ENCODE assay signal across 15 cellular contexts in the genomic region with DNA sequence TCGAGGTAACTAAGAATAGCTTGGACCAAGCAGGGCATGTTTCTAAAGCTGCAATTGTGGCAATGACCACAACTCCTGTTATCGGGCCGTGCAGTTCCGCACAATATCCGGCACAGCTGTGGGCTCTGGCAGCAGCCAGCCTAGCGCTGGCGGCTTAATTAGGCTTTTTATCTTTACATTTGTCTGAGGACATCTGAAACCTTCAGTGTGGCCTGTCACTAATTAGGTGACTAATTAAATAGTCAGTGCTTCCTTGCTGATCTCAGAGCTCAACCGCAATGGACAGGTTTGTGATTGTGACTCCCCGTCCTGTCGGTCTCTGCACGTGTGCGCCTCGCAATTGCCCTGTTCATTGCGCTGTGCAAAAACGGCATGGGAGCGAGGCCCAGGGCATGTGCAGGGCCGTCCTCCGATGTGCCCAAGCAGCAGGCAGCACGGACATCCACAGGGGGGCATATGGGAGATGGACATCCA.
A peak's percentile ranks its signal among the peaks of the same experiment; 100 is the strongest.
DNase-seq lines count a peak whose midpoint lies in the region; ATAC-seq, FAIRE-seq and TF ChIP-seq lines count a peak whose summit lies in the region.
"Had no signal": no experiment of that assay in that cellular context is flagged by ENCODE, and none has a peak within 500 bp of the region (broad histone marks: within the 10 kb centered on the region; RNA-seq: fewer than 3 reads in every experiment).

No MANE protein-coding gene starts in this region.

- no peak overlapping the region for H4K8ac ChIP-seq in trophoblast cell (ENCODE audit: low read depth, low read length)

- H4K12ac ChIP-seq in trophoblast cell (ENCODE audit: low read depth, low read length) = no peak overlapping the region

- no peaks in the 10 kb centered on the region for H3K4me1 ChIP-seq in trophoblast cell (ENCODE audit: control insufficient read depth in 1 of 2, insufficient read depth in 2 of 2, low read length in 2 of 2)

- H3K27ac ChIP-seq in trophoblast cell (ENCODE audit: low read depth, low read length) = no peak overlapping the region
- no peak overlapping the region for H3K27ac ChIP-seq in RWPE1
- H3K27ac ChIP-seq: ovary had no signal

- H3K36me3 ChIP-seq in trophoblast cell (ENCODE audit: control insufficient read depth in 1 of 2, insufficient read depth in 2 of 2, low read length in 2 of 2) = no peaks in the 10 kb centered on the region
- H3K36me3 ChIP-seq: ovary had no signal

- H2AK5ac ChIP-seq in trophoblast cell (ENCODE audit: low read length) = no peak overlapping the region

- no peaks in the 10 kb centered on the region for H3K79me1 ChIP-seq in trophoblast cell (ENCODE audit: low read length)

- no peak overlapping the region for H2BK120ac ChIP-seq in trophoblast cell (ENCODE audit: insufficient read depth, low read length, poor library complexity)

- no peaks in the 10 kb centered on the region for H3K79me2 ChIP-seq in trophoblast cell (ENCODE audit: control insufficient read depth, insufficient read depth, low read length, poor library complexity)

- no peak overlapping the region for H3K4me2 ChIP-seq in trophoblast cell (ENCODE audit: low read length)

- H3K18ac ChIP-seq in trophoblast cell (ENCODE audit: low read length) = no peak overlapping the region

- H3K4me3 ChIP-seq in trophoblast cell (ENCODE audit: low read depth, low read length) = peak overlapping the region; percentile 64
- H3K4me3 ChIP-seq: ovary had no signal

- H2BK12ac ChIP-seq in trophoblast cell (ENCODE audit: low read length) = no peak overlapping the region

- H3K9ac ChIP-seq in trophoblast cell (ENCODE audit: low read length) = no peak overlapping the region

- no peak overlapping the region for H2AFZ ChIP-seq in trophoblast cell (ENCODE audit: insufficient read depth, low read length, poor library complexity)

- POLR2A ChIA-PET in RWPE1 (lab: Yijun Ruan, JAX; ENCODE audit: low non-redundant PET) = no interaction called here

- DNase-seq in trophoblast cell (no peak), SW 1271 (lab: John Stamatoyannopoulos, UW) (no peak), RWPE1 (ENCODE audit: low spot score) (no peak), frontal cortex (ENCODE audit: low spot score in 2 of 2) (no peak)
- DNase-seq: amniotic stem cell; COR-L47; mammary epithelial cell; NCI-H1930; ovary; stimulated activated CD4-positive, alpha-beta T cell treated with anti-CD3 and anti-CD28 coated beads, Interleukin-4, amount 100 ng/mL, for 24 hours had no signal

- no peak overlapping the region for H3K4ac ChIP-seq in trophoblast cell (ENCODE audit: low read depth, low read length)

- ATAC-seq in GM18520 (IDR thresholded peaks at IDR 0.05; ENCODE audit: unreplicated experiment) (peak; percentile 39), HG03460 (IDR thresholded peaks at IDR 0.05; ENCODE audit: unreplicated experiment) (peak; percentile 38), SK-N-SH treated with all-trans-retinoic acid at 6 μM for 48 hours (peak; percentile 64)
- ATAC-seq: Panc1 had no signal

- CTCF ChIA-PET in RWPE1 (lab: Yijun Ruan, JAX) = interaction anchor here (0.6 kb wide), 1 partner anchor 20 kb away, joined by 5 read pairs; no protein-coding TSS in a partner anchor

- no peak overlapping the region for H3K14ac ChIP-seq in trophoblast cell (ENCODE audit: low read length)

- no peak for FAIRE-seq in frontal cortex (lab: Jason Lieb, UNC)
- FAIRE-seq: HTR-8/SVneo had no signal

- TF ChIP-seq CTCF in RWPE1 (conservative IDR thresholded peaks at IDR 0.05; ENCODE audit: low read depth) = no peak

- WGBS in trophoblast cell (ENCODE audit: extremely low coverage, insufficient coverage, insufficient read length) = no CpG with 5 or more reads among the region's 19 CpGs

- H3K9me3 ChIP-seq in trophoblast cell (ENCODE audit: insufficient read depth, low read depth, low read length) = peaks cover 2% of the 10 kb centered on the region
- H3K9me3 ChIP-seq: ovary had no signal

- no peak overlapping the region for H2BK5ac ChIP-seq in trophoblast cell (ENCODE audit: low read depth, low read length, poor library complexity)

- H3K23ac ChIP-seq in trophoblast cell (ENCODE audit: low read length) = no peak overlapping the region

- no peak overlapping the region for H4K91ac ChIP-seq in trophoblast cell (ENCODE audit: low read depth, low read length)

- H3K27me3 ChIP-seq in trophoblast cell (ENCODE audit: insufficient read depth, low read length) = no peaks in the 10 kb centered on the region
- H3K27me3 ChIP-seq: ovary had no signal

TF ChIP-seq in SK-N-SH treated with all-trans-retinoic acid at 6 μM for 48 hours, 23 proteins besides CTCF, POLR2A, EP300 and RAD21:
- TF ChIP-seq, protein P1, sequence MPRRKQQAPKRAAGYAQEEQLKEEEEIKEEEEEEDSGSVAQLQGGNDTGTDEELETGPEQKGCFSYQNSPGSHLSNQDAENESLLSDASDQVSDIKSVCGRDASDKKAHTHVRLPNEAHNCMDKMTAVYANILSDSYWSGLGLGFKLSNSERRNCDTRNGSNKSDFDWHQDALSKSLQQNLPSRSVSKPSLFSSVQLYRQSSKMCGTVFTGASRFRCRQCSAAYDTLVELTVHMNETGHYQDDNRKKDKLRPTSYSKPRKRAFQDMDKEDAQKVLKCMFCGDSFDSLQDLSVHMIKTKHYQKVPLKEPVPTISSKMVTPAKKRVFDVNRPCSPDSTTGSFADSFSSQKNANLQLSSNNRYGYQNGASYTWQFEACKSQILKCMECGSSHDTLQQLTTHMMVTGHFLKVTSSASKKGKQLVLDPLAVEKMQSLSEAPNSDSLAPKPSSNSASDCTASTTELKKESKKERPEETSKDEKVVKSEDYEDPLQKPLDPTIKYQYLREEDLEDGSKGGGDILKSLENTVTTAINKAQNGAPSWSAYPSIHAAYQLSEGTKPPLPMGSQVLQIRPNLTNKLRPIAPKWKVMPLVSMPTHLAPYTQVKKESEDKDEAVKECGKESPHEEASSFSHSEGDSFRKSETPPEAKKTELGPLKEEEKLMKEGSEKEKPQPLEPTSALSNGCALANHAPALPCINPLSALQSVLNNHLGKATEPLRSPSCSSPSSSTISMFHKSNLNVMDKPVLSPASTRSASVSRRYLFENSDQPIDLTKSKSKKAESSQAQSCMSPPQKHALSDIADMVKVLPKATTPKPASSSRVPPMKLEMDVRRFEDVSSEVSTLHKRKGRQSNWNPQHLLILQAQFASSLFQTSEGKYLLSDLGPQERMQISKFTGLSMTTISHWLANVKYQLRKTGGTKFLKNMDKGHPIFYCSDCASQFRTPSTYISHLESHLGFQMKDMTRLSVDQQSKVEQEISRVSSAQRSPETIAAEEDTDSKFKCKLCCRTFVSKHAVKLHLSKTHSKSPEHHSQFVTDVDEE (CRISPR knock-in tag; IDR thresholded peaks at IDR 0.05) = peak; percentile 74
- TF ChIP-seq TOX (CRISPR knock-in tag; IDR thresholded peaks at IDR 0.05; ENCODE audit: borderline replicate concordance) = no peak
- TF ChIP-seq ESRRG (CRISPR knock-in tag; IDR thresholded peaks at IDR 0.05) = no peak
- TF ChIP-seq TCF4 (CRISPR knock-in tag; IDR thresholded peaks at IDR 0.05; ENCODE audit: borderline replicate concordance) = peak; percentile 88
- TF ChIP-seq, protein P2, sequence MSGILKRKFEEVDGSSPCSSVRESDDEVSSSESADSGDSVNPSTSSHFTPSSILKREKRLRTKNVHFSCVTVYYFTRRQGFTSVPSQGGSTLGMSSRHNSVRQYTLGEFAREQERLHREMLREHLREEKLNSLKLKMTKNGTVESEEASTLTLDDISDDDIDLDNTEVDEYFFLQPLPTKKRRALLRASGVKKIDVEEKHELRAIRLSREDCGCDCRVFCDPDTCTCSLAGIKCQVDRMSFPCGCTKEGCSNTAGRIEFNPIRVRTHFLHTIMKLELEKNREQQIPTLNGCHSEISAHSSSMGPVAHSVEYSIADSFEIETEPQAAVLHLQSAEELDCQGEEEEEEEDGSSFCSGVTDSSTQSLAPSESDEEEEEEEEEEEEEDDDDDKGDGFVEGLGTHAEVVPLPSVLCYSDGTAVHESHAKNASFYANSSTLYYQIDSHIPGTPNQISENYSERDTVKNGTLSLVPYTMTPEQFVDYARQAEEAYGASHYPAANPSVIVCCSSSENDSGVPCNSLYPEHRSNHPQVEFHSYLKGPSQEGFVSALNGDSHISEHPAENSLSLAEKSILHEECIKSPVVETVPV (CRISPR knock-in tag; IDR thresholded peaks at IDR 0.05) = no peak
- no peak for TF ChIP-seq ZFP30 (CRISPR knock-in tag; IDR thresholded peaks at IDR 0.05)
